In the genomic region with DNA sequence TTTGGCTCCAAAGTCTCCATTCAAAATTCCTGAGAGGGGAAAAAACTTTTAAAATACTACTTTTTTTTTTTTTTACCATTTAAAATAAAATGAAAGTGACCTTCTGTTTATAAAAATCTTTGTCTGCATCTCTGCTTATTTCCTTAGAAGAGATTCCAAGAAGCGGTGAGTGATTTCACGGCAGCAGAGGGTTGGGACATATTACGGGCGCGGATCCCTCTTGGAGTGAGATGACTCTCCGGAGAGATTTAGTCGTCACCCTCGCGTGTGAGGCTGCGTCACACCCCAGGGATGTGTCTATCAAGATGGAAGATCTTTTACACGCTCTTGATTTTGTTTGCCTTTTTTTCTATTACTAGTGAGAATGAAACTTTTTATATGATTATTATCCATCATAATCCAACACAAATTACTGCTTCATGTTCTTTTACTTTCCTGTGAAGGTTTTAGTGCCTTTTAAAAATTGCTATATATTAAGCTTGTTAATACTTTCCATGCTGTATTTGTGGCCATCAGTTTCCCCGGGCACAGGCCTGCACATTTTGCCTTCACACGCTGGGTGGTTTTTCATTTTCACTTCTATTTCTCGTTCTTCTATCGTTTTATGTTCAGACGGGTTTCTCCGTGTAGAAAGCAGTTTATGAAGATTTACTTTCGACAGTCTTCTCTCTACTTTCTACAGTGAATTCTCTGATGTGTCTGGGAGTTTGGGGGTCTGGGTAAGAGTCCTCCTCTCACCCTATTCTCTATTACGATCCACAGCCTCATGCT, we compare ENCODE assay signal across 1 cellular context.
TF ChIP-seq lines count a peak whose summit lies in the region.

No MANE protein-coding gene starts in this region.

TF ChIP-seq in K562, 482 proteins besides CTCF, POLR2A, EP300 and RAD21 (continued from another document):
- TF ChIP-seq, protein P1, sequence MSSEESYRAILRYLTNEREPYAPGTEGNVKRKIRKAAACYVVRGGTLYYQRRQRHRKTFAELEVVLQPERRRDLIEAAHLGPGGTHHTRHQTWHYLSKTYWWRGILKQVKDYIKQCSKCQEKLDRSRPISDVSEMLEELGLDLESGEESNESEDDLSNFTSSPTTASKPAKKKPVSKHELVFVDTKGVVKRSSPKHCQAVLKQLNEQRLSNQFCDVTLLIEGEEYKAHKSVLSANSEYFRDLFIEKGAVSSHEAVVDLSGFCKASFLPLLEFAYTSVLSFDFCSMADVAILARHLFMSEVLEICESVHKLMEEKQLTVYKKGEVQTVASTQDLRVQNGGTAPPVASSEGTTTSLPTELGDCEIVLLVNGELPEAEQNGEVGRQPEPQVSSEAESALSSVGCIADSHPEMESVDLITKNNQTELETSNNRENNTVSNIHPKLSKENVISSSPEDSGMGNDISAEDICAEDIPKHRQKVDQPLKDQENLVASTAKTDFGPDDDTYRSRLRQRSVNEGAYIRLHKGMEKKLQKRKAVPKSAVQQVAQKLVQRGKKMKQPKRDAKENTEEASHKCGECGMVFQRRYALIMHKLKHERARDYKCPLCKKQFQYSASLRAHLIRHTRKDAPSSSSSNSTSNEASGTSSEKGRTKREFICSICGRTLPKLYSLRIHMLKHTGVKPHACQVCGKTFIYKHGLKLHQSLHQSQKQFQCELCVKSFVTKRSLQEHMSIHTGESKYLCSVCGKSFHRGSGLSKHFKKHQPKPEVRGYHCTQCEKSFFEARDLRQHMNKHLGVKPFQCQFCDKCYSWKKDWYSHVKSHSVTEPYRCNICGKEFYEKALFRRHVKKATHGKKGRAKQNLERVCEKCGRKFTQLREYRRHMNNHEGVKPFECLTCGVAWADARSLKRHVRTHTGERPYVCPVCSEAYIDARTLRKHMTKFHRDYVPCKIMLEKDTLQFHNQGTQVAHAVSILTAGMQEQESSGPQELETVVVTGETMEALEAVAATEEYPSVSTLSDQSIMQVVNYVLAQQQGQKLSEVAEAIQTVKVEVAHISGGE (CRISPR knock-in tag; IDR thresholded peaks at IDR 0.05), result 0 out of 6 replicates have a peak, but pooled peaks of 1 of the 3 experiments have one; percentile 38
- TF ChIP-seq, protein P2, sequence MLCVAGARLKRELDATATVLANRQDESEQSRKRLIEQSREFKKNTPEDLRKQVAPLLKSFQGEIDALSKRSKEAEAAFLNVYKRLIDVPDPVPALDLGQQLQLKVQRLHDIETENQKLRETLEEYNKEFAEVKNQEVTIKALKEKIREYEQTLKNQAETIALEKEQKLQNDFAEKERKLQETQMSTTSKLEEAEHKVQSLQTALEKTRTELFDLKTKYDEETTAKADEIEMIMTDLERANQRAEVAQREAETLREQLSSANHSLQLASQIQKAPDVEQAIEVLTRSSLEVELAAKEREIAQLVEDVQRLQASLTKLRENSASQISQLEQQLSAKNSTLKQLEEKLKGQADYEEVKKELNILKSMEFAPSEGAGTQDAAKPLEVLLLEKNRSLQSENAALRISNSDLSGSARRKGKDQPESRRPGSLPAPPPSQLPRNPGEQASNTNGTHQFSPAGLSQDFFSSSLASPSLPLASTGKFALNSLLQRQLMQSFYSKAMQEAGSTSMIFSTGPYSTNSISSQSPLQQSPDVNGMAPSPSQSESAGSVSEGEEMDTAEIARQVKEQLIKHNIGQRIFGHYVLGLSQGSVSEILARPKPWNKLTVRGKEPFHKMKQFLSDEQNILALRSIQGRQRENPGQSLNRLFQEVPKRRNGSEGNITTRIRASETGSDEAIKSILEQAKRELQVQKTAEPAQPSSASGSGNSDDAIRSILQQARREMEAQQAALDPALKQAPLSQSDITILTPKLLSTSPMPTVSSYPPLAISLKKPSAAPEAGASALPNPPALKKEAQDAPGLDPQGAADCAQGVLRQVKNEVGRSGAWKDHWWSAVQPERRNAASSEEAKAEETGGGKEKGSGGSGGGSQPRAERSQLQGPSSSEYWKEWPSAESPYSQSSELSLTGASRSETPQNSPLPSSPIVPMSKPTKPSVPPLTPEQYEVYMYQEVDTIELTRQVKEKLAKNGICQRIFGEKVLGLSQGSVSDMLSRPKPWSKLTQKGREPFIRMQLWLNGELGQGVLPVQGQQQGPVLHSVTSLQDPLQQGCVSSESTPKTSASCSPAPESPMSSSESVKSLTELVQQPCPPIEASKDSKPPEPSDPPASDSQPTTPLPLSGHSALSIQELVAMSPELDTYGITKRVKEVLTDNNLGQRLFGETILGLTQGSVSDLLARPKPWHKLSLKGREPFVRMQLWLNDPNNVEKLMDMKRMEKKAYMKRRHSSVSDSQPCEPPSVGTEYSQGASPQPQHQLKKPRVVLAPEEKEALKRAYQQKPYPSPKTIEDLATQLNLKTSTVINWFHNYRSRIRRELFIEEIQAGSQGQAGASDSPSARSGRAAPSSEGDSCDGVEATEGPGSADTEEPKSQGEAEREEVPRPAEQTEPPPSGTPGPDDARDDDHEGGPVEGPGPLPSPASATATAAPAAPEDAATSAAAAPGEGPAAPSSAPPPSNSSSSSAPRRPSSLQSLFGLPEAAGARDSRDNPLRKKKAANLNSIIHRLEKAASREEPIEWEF (CRISPR knock-in tag; IDR thresholded peaks at IDR 0.05), result no peak
- TF ChIP-seq CREM (IDR thresholded peaks at IDR 0.05; ENCODE audit: low read depth), result peak; percentile 73
- TF ChIP-seq NFYB (IDR thresholded peaks at IDR 0.05; ENCODE audit: extremely low read depth, insufficient read length), result no peak
- no peak for TF ChIP-seq ZNF274 (IDR thresholded peaks at IDR 0.05; ENCODE audit: borderline replicate concordance, low read depth, low read length)
- TF ChIP-seq, protein P3, sequence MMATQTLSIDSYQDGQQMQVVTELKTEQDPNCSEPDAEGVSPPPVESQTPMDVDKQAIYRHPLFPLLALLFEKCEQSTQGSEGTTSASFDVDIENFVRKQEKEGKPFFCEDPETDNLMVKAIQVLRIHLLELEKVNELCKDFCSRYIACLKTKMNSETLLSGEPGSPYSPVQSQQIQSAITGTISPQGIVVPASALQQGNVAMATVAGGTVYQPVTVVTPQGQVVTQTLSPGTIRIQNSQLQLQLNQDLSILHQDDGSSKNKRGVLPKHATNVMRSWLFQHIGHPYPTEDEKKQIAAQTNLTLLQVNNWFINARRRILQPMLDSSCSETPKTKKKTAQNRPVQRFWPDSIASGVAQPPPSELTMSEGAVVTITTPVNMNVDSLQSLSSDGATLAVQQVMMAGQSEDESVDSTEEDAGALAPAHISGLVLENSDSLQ (IDR thresholded peaks at IDR 0.05), result peak; percentile 37; the same call in 1 of the 2 replicates
- TF ChIP-seq, protein P4, sequence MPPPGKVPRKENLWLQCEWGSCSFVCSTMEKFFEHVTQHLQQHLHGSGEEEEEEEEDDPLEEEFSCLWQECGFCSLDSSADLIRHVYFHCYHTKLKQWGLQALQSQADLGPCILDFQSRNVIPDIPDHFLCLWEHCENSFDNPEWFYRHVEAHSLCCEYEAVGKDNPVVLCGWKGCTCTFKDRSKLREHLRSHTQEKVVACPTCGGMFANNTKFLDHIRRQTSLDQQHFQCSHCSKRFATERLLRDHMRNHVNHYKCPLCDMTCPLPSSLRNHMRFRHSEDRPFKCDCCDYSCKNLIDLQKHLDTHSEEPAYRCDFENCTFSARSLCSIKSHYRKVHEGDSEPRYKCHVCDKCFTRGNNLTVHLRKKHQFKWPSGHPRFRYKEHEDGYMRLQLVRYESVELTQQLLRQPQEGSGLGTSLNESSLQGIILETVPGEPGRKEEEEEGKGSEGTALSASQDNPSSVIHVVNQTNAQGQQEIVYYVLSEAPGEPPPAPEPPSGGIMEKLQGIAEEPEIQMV (tag; conservative IDR thresholded peaks at IDR 0.05; ENCODE audit: low read depth), result no peak
- TF ChIP-seq, protein P5, sequence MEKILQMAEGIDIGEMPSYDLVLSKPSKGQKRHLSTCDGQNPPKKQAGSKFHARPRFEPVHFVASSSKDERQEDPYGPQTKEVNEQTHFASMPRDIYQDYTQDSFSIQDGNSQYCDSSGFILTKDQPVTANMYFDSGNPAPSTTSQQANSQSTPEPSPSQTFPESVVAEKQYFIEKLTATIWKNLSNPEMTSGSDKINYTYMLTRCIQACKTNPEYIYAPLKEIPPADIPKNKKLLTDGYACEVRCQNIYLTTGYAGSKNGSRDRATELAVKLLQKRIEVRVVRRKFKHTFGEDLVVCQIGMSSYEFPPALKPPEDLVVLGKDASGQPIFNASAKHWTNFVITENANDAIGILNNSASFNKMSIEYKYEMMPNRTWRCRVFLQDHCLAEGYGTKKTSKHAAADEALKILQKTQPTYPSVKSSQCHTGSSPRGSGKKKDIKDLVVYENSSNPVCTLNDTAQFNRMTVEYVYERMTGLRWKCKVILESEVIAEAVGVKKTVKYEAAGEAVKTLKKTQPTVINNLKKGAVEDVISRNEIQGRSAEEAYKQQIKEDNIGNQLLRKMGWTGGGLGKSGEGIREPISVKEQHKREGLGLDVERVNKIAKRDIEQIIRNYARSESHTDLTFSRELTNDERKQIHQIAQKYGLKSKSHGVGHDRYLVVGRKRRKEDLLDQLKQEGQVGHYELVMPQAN (IDR thresholded peaks at IDR 0.05; ENCODE audit: borderline replicate concordance), result no peak
- TF ChIP-seq GABPB2 (CRISPR knock-in tag; conservative IDR thresholded peaks at IDR 0.05), result no peak
- no peak for TF ChIP-seq ATF1 (CRISPR knock-in tag; IDR thresholded peaks at IDR 0.05)
- peak; percentile 64 for TF ChIP-seq ATF1 (tag; IDR thresholded peaks at IDR 0.05)
